In genomic region chr12:120759591-120760348, GRCh38 we compare ENCODE assay signal across 11 cellular contexts. TPM values are rescaled to one million over a fixed set of nuclear protein-coding genes. Genes with fewer than 3 reads are reported as not detected.
DNase-seq lines count a peak whose midpoint lies in the region; ATAC-seq and TF ChIP-seq lines count a peak whose summit lies in the region.
"Had no signal": no experiment of that assay in that cellular context is flagged by ENCODE, and none has a peak within 500 bp of the region (broad histone marks: within the 10 kb centered on the region; RNA-seq: fewer than 3 reads in every experiment).

No MANE protein-coding gene starts in this region.

- no peak overlapping the region for H3K4me3 Mint-ChIP-seq in naive thymus-derived CD8-positive, alpha-beta T cell

- no peaks in the 10 kb centered on the region for H3K79me2 ChIP-seq in OCI-LY7 (ENCODE audit: insufficient read depth, low read depth, low read length)

- peaks cover 0 to 9% (median 5%) of the 10 kb centered on the region in 9 donors for H3K9me3 Mint-ChIP-seq in naive thymus-derived CD8-positive, alpha-beta T cell

- peaks cover 4 to 40% (median 6%) of the 10 kb centered on the region in 3 donors for H3K36me3 Mint-ChIP-seq in naive thymus-derived CD8-positive, alpha-beta T cell

- peak; percentile 34 for DNase-seq in G401 (ENCODE audit: low spot score)
- peak; percentile 81 to 99 (median 98) for DNase-seq in NCI-H1417 (lab: John Stamatoyannopoulos, UW)
- peak; percentile 85 for DNase-seq in OCI-LY7 (ENCODE audit: low spot score)
- no peak for DNase-seq in naive thymus-derived CD8-positive, alpha-beta T cell
- DNase-seq in uterus, result no peak
- DNase-seq: activated CD8-positive, alpha-beta memory T cell treated with anti-CD3 and anti-CD28 coated beads for 24 hours; anterior cingulate cortex; NCI-H446 treated with DMSO at 0.1 percent for 48 hours; SK-N-SH had no signal

- H3K4me2 ChIP-seq in OCI-LY7 (ENCODE audit: low read length), result peak overlapping the region; percentile 47
- H3K4me2 ChIP-seq: SK-N-SH had no signal

- H2AFZ ChIP-seq in OCI-LY7 (ENCODE audit: low read length), result no peak overlapping the region

- no peaks in the 10 kb centered on the region for H3K9me2 ChIP-seq in OCI-LY7 (ENCODE audit: insufficient read depth, low read length)
- H3K9me2 ChIP-seq: SK-N-SH had no signal

- H3K9me3 ChIP-seq in OCI-LY7 (ENCODE audit: low read length) (no peaks in the 10 kb centered on the region; the same call in 1 of the 2 replicates), uterus (peaks cover 0 to 3% of the 10 kb centered on the region in 2 donors)

- peaks cover 23% of the 10 kb centered on the region; the same call in 1 of the 2 replicates for H3K36me3 ChIP-seq in OCI-LY7 (ENCODE audit: insufficient read depth, low read length)
- no peaks in the 10 kb centered on the region for H3K36me3 ChIP-seq in uterus

- in situ Hi-C loops in G401 (cut with HindIII; ENCODE audit: low sequenced_read_pairs), result no loop called here

- TF ChIP-seq CTCF in OCI-LY7 (conservative IDR thresholded peaks at IDR 0.05; ENCODE audit: low read length) (no peak), uterus (IDR thresholded peaks at IDR 0.05) (no peak)

- no TSS peak for BruUV-seq in OCI-LY7 (replicated peaks; lab: Mats Ljungman, UMichigan)

- peak overlapping the region in 6 of 10 donors; percentile 12 to 87 (median 50) for H3K27ac Mint-ChIP-seq in naive thymus-derived CD8-positive, alpha-beta T cell

- no peak for ATAC-seq in naive thymus-derived CD8-positive, alpha-beta T cell
- no peak for ATAC-seq in GM19397 (IDR thresholded peaks at IDR 0.05; ENCODE audit: unreplicated experiment)
- no peak for ATAC-seq in HG02763 (IDR thresholded peaks at IDR 0.05; ENCODE audit: unreplicated experiment)

- no peak for TF ChIP-seq POLR2A in uterus (IDR thresholded peaks at IDR 0.05)

- POLR2A ChIA-PET in OCI-LY7 (lab: Charles Lee), result no interaction called here
- POLR2A ChIA-PET in naive thymus-derived CD8-positive, alpha-beta T cell (lab: Charles Lee), result no interaction called here

- no peaks in the 10 kb centered on the region for H4K20me1 ChIP-seq in OCI-LY7 (ENCODE audit: insufficient read depth, low read length)

- CTCF ChIA-PET in OCI-LY7 (lab: Charles Lee; ENCODE audit: unreplicated experiment), result interaction anchor here (0.6 kb wide), 1 partner anchor 780 kb away, joined by 7 read pairs; no protein-coding TSS in a partner anchor

- peaks cover 0 to 4% (median 0%) of the 10 kb centered on the region in 4 donors for H3K4me1 Mint-ChIP-seq in naive thymus-derived CD8-positive, alpha-beta T cell

- H3K27ac ChIP-seq in OCI-LY7 (ENCODE audit: low read depth, low read length, poor library complexity, severe bottlenecking), result peak overlapping the region; percentile 24
- no peak overlapping the region for H3K27ac ChIP-seq in uterus

- no peak overlapping the region for H3K4me3 ChIP-seq in OCI-LY7 (ENCODE audit: low read depth, low read length, poor library complexity, severe bottlenecking)
- no peak overlapping the region for H3K4me3 ChIP-seq in uterus

- intact Hi-C loops in OCI-LY7 (cut with micrococcal nuclease; ENCODE audit: unreplicated experiment), result loop anchor here (10.0 kb wide), 1 partner anchor 145 kb away; the partner anchor contains the start of gene SPPL3
- intact Hi-C loops in uterus (cut with DNase I; ENCODE audit: low total_unique reads), result no loop called here

- H3K27me3 Mint-ChIP-seq in naive thymus-derived CD8-positive, alpha-beta T cell, result no peaks in the 10 kb centered on the region

- no peaks in the 10 kb centered on the region for H3K27me3 ChIP-seq in uterus

- H3K4me1 ChIP-seq in OCI-LY7 (ENCODE audit: insufficient read depth, low read length, poor library complexity, severe bottlenecking) (peaks cover 27% of the 10 kb centered on the region), uterus (no peaks in the 10 kb centered on the region)

RNA-seq across cellular contexts. Expression of gene ACADS, which starts 34.1 kb away (rescaled TPM):
- 9.3 and 11.4 TPM in 2 replicates for total RNA-seq in G401 (2014; rRNA removed; shearing (Covaris generic))
- total RNA-seq in OCI-LY7 (2014; rRNA removed; shearing (Covaris generic)), result 7.7 and 8.8 TPM in 2 replicates
- 11.2 and 14.5 TPM in 2 replicates for total RNA-seq in OCI-LY7 (2022)
- 10 to 100 TPM; 14.7 to 15.6 TPM for total RNA-seq in naive thymus-derived CD8-positive, alpha-beta T cell
- 10 to 100 TPM; 17.7 to 25.7 (median 22.7) TPM for polyA plus RNA-seq in naive thymus-derived CD8-positive, alpha-beta T cell
- total RNA-seq in uterus, result 10 to 100 TPM in 3 of 4 donors, 1 to 10 TPM in 1; 1.2 to 46.1 (median 13.9) TPM

RNA-seq across cellular contexts. Expression of gene UNC119B, which starts 49.5 kb away (rescaled TPM):
- total RNA-seq in G401 (2014; rRNA removed; shearing (Covaris generic)), result 47.0 and 53.8 TPM in 2 replicates
- 16.5 and 17.2 TPM in 2 replicates for total RNA-seq in OCI-LY7 (2014; rRNA removed; shearing (Covaris generic))
- total RNA-seq in OCI-LY7 (2022), result 24.6 and 27.4 TPM in 2 replicates
- total RNA-seq in naive thymus-derived CD8-positive, alpha-beta T cell, result 10 to 100 TPM; 23.3 to 24.2 TPM
- 10 to 100 TPM in 1 of 3 donors, 1 to 10 TPM in 2; 9.6 to 11.5 (median 9.7) TPM for polyA plus RNA-seq in naive thymus-derived CD8-positive, alpha-beta T cell
- 10 to 100 TPM; 13.8 to 44.8 (median 32.1) TPM for total RNA-seq in uterus

Comparison
In these comparisons a context has a peak if more than half of its experiments do, and no peak if none do; other contexts are left out.
1. DNase-seq: peak in G401 (single experiment), NCI-H1417 (3 of 3) and OCI-LY7 (single experiment); none in naive thymus-derived CD8-positive, alpha-beta T cell (0 of 10) and uterus (0 of 2).